Comparison of ENCODE assay signal across 8 cellular contexts in the genomic region with DNA sequence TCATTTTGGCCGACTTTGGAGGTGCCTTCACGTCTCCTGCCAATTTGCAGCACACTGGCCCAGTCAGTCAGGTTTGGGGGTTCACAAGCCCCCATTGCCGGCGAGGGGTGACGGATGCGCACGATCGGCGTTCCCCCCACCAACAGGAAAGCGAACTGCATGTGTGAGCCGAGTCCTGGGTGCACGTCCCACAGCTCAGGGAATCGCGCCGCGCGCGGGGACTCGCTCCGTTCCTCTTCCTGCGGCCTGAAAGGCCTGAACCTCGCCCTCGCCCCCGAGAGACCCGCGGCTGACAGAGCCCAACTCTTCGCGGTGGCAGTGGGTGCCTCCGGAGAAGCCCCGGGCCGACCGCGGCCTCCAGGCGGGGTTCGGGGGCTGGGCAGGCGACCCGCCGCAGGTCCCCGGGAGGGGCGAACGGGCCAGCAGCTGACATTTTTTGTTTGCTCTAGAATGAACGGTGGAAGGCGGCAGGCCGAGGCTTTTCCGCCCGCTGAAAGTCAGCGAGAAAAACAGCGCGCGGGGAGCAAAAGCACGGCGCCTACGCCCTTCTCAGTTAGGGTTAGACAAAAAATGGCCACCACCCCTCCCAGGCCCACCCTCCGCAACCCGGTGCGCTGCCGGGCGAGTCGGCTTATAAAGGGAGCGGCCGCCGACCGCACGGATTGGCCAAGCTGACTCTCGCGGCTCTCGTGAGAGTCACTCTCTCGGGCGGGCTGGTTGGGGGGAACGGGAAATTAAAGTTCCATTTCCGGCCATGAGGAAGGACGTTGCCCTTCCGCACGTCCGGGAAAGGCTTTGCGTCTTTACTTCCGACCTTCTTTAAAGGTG. TPM values are rescaled to one million over a fixed set of nuclear protein-coding genes. Genes with fewer than 3 reads are reported as not detected.
DNase-seq lines count a peak whose midpoint lies in the region; ATAC-seq and TF ChIP-seq lines count a peak whose summit lies in the region.

A gene (minus strand): TSS at position 608 of the 828 bp plus-strand sequence.

- ATAC-seq in HG03025 (IDR thresholded peaks at IDR 0.05; ENCODE audit: low FRiP score, unreplicated experiment) = peak; percentile 79

- TF ChIP-seq CTCF in VCaP (conservative IDR thresholded peaks at IDR 0.05) = no peak

- no peaks in the 10 kb centered on the region for H3K9me3 ChIP-seq in iPS-18a (ENCODE audit: control insufficient read depth, low read depth, low read length)
- H3K9me3 ChIP-seq in skeletal muscle satellite cell (replicated peaks; ENCODE audit: low read length) = no peaks in the 10 kb centered on the region

- H3K27me3 ChIP-seq in iPS-18a (ENCODE audit: control insufficient read depth, insufficient read depth, low read length) = no peaks in the 10 kb centered on the region
- no peaks in the 10 kb centered on the region for H3K27me3 ChIP-seq in skeletal muscle satellite cell (ENCODE audit: control insufficient read depth, insufficient read depth, low read length)

- peak; percentile 68 for DNase-seq in SIG-M5 treated with dmso at 0.1 percent for 504 hours (lab: John Stamatoyannopoulos, UW; ENCODE audit: unreplicated experiment)
- no peak for DNase-seq in SIG-M5 (lab: John Stamatoyannopoulos, UW)
- DNase-seq in NCI-H2107 treated with DMSO at 0.1 percent for 48 hours (lab: John Stamatoyannopoulos, UW; ENCODE audit: unreplicated experiment) = peak; percentile 92
- DNase-seq in T47D (ENCODE audit: low read depth in 1 of 2, low spot score in 1 of 2) = peak; percentile 86 to 99

- H3K4me1 ChIP-seq in iPS-18a (ENCODE audit: control insufficient read depth, low read depth, low read length) (no peaks in the 10 kb centered on the region), skeletal muscle satellite cell (ENCODE audit: control insufficient read depth, insufficient read depth, low read length) (peaks cover 4% of the 10 kb centered on the region)

- peak within 1 kb of the TSS; percentile 95 for H3K27ac ChIP-seq in VCaP
- H3K27ac ChIP-seq in iPS-18a (ENCODE audit: low read length) = no peak within 1 kb of the TSS

- H3K36me3 ChIP-seq in iPS-18a (ENCODE audit: control insufficient read depth, low read depth, low read length) = no peaks in the 10 kb centered on the region
- H3K36me3 ChIP-seq in skeletal muscle satellite cell (ENCODE audit: insufficient read depth, low read length) = no peaks in the 10 kb centered on the region

- H3K9ac ChIP-seq in iPS-18a (ENCODE audit: low read length) (peak within 1 kb of the TSS; percentile 69), skeletal muscle satellite cell (ENCODE audit: low read depth, low read length) (peak within 1 kb of the TSS; percentile 98)

- H3K4me3 ChIP-seq in iPS-18a (ENCODE audit: low read length) (peak within 1 kb of the TSS; percentile 68), skeletal muscle satellite cell (ENCODE audit: low read length) (peak within 1 kb of the TSS; percentile 79)

- in situ Hi-C loops in T47D (cut with HindIII; ENCODE audit: low pct_unique_long_range_greater_than_20kb, low sequenced_read_pairs) = no loop called here

- peak within 1 kb of the TSS; percentile 95 for H3K4me2 ChIP-seq in skeletal muscle satellite cell (ENCODE audit: low read length)

RNA-seq across cellular contexts. Expression of the gene that starts here (rescaled TPM):
- total RNA-seq in skeletal muscle satellite cell (2012; rRNA removed) = 427 and 1,434 TPM in 2 replicates
